Comparison of ENCODE assay signal across 1 cellular context in the genomic region with DNA sequence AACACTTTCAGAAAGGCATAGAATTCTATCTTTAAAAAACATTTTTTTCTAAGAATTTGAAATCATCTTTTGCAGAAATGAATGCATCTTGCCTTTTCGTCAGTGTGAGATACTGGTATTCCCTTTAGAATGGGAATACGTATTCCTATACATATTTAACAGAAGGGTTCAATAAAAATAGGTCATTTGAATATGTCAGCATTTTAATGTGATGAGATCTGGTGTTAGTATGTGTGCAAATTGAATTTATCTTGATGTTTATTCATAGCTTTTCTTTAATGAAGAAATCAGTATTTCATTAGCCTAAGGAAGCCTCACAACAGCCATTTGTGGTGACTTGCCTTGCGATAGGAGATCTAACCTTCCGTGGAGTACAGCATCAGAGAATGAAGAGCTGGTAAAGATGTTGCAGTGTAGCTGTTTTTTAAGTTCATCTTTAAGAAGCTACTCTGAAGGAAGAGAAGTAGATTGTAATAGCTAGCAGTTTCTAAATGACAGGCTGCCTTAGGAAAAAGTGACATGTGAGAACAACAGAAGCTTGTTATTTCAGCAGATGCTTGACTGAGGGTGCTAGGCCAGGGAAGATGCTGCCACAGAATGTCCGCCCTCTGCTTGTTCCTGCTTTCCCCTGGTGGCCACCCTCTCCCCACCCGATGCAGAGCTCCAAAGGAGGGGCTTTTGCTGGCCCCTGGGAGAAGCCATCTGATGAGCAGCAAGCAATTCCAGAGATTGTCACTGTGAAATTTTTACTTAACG.
TF ChIP-seq lines count a peak whose summit lies in the region.

No MANE protein-coding gene starts in this region.

TF ChIP-seq in GM12878, 131 proteins besides CTCF, POLR2A, EP300 and RAD21:
- no peak for TF ChIP-seq POLR2AphosphoS2 (IDR thresholded peaks at IDR 0.05; ENCODE audit: low read depth, low read length)
- no peak for TF ChIP-seq CREM (IDR thresholded peaks at IDR 0.05; ENCODE audit: low read depth)
- no peak for TF ChIP-seq MEF2A (IDR thresholded peaks at IDR 0.05; ENCODE audit: insufficient read depth, low read depth, low read length)
- no peak for TF ChIP-seq NR2F1 (conservative IDR thresholded peaks at IDR 0.05)
- TF ChIP-seq CHD1 (IDR thresholded peaks at IDR 0.05; ENCODE audit: low read depth, low read length), result no peak
- no peak for TF ChIP-seq SREBF2 (IDR thresholded peaks at IDR 0.05; ENCODE audit: low read length)
- TF ChIP-seq, protein P1, sequence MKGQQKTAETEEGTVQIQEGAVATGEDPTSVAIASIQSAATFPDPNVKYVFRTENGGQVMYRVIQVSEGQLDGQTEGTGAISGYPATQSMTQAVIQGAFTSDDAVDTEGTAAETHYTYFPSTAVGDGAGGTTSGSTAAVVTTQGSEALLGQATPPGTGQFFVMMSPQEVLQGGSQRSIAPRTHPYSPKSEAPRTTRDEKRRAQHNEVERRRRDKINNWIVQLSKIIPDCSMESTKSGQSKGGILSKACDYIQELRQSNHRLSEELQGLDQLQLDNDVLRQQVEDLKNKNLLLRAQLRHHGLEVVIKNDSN (IDR thresholded peaks at IDR 0.05; ENCODE audit: borderline replicate concordance, extremely low read length, insufficient read depth, low read depth, low read length), result no peak
- TF ChIP-seq STAT3 (IDR thresholded peaks at IDR 0.05; ENCODE audit: low read depth, low read length), result no peak
- TF ChIP-seq, protein P2, sequence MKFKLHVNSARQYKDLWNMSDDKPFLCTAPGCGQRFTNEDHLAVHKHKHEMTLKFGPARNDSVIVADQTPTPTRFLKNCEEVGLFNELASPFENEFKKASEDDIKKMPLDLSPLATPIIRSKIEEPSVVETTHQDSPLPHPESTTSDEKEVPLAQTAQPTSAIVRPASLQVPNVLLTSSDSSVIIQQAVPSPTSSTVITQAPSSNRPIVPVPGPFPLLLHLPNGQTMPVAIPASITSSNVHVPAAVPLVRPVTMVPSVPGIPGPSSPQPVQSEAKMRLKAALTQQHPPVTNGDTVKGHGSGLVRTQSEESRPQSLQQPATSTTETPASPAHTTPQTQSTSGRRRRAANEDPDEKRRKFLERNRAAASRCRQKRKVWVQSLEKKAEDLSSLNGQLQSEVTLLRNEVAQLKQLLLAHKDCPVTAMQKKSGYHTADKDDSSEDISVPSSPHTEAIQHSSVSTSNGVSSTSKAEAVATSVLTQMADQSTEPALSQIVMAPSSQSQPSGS (IDR thresholded peaks at IDR 0.05; ENCODE audit: low read length), result no peak
- no peak for TF ChIP-seq JUND (IDR thresholded peaks at IDR 0.05; ENCODE audit: low read depth, low read length)
- TF ChIP-seq, protein P3, sequence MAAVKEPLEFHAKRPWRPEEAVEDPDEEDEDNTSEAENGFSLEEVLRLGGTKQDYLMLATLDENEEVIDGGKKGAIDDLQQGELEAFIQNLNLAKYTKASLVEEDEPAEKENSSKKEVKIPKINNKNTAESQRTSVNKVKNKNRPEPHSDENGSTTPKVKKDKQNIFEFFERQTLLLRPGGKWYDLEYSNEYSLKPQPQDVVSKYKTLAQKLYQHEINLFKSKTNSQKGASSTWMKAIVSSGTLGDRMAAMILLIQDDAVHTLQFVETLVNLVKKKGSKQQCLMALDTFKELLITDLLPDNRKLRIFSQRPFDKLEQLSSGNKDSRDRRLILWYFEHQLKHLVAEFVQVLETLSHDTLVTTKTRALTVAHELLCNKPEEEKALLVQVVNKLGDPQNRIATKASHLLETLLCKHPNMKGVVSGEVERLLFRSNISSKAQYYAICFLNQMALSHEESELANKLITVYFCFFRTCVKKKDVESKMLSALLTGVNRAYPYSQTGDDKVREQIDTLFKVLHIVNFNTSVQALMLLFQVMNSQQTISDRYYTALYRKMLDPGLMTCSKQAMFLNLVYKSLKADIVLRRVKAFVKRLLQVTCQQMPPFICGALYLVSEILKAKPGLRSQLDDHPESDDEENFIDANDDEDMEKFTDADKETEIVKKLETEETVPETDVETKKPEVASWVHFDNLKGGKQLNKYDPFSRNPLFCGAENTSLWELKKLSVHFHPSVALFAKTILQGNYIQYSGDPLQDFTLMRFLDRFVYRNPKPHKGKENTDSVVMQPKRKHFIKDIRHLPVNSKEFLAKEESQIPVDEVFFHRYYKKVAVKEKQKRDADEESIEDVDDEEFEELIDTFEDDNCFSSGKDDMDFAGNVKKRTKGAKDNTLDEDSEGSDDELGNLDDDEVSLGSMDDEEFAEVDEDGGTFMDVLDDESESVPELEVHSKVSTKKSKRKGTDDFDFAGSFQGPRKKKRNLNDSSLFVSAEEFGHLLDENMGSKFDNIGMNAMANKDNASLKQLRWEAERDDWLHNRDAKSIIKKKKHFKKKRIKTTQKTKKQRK (IDR thresholded peaks at IDR 0.05; ENCODE audit: low read depth, low read length), result no peak
- no peak for TF ChIP-seq RUNX3 (IDR thresholded peaks at IDR 0.05; ENCODE audit: low read length)
- TF ChIP-seq BACH1 (IDR thresholded peaks at IDR 0.05; ENCODE audit: borderline replicate concordance), result no peak
- TF ChIP-seq RAD51 (IDR thresholded peaks at IDR 0.05), result no peak
- no peak for TF ChIP-seq RB1 (IDR thresholded peaks at IDR 0.05; ENCODE audit: borderline replicate concordance)
- no peak for TF ChIP-seq ZNF207 (IDR thresholded peaks at IDR 0.05; ENCODE audit: borderline replicate concordance)
- TF ChIP-seq RBBP5 (conservative IDR thresholded peaks at IDR 0.05), result no peak
- TF ChIP-seq CEBPB (IDR thresholded peaks at IDR 0.05; ENCODE audit: borderline replicate concordance in 1 of 2, low read depth in 2 of 2, low read length in 2 of 2), result no peak
